Comparison of ENCODE assay signal across 1 cellular context in genomic region chr10:62818426-62819011, GRCh38.
TF ChIP-seq lines count a peak whose summit lies in the region.

No MANE protein-coding gene starts in this region.

TF ChIP-seq in WTC11, 78 proteins besides CTCF, POLR2A, EP300 and RAD21 (continued from another document and continues in another):
- TF ChIP-seq ARID4B (CRISPR knock-in tag; IDR thresholded peaks at IDR 0.05; ENCODE audit: borderline replicate concordance) (peak; percentile 99), TEAD4 (CRISPR knock-in tag; IDR thresholded peaks at IDR 0.05) (peak; percentile 94), OVOL2 (CRISPR knock-in tag; IDR thresholded peaks at IDR 0.05; ENCODE audit: borderline replicate concordance) (no peak), ZNF219 (CRISPR knock-in tag; IDR thresholded peaks at IDR 0.05; ENCODE audit: borderline replicate concordance) (peak; percentile 92), PRDM15 (CRISPR knock-in tag; IDR thresholded peaks at IDR 0.05) (peak; percentile 63; the same call in 1 of the 2 replicates), RORB (CRISPR knock-in tag; IDR thresholded peaks at IDR 0.05) (no peak), ATF6 (CRISPR knock-in tag; IDR thresholded peaks at IDR 0.05) (peak; percentile 77), NR2C2 (CRISPR knock-in tag; IDR thresholded peaks at IDR 0.05) (peak; percentile 71), JUN (CRISPR knock-in tag; IDR thresholded peaks at IDR 0.05) (peak; percentile 98), ZNF317 (CRISPR knock-in tag; IDR thresholded peaks at IDR 0.05; ENCODE audit: borderline replicate concordance, low read depth) (peak; percentile 83), PREB (CRISPR knock-in tag; IDR thresholded peaks at IDR 0.05; ENCODE audit: borderline replicate concordance) (peak; percentile 89; the same call in 1 of the 2 replicates), TCF7 (CRISPR knock-in tag; IDR thresholded peaks at IDR 0.05; ENCODE audit: low read depth) (peak; percentile 96), ZNF671 (CRISPR knock-in tag; IDR thresholded peaks at IDR 0.05) (no peak), NFYB (CRISPR knock-in tag; conservative IDR thresholded peaks at IDR 0.05; ENCODE audit: low read depth) (peak; percentile 56), ZBTB21 (CRISPR knock-in tag; IDR thresholded peaks at IDR 0.05; ENCODE audit: borderline replicate concordance) (peak; percentile 75; the same call in 1 of the 2 replicates), ZNF396 (CRISPR knock-in tag; IDR thresholded peaks at IDR 0.05; ENCODE audit: borderline replicate concordance) (no peak), HMGXB4 (CRISPR knock-in tag; IDR thresholded peaks at IDR 0.05) (peak; percentile 65), JAZF1 (CRISPR knock-in tag; IDR thresholded peaks at IDR 0.05) (no peak), ATF1 (CRISPR knock-in tag; IDR thresholded peaks at IDR 0.05) (peak; percentile 97), KAT7 (CRISPR knock-in tag; IDR thresholded peaks at IDR 0.05; ENCODE audit: borderline replicate concordance) (no peak), ZNF138 (CRISPR knock-in tag; conservative IDR thresholded peaks at IDR 0.05) (peak; percentile 92), NR1H2 (CRISPR knock-in tag; IDR thresholded peaks at IDR 0.05) (peak; percentile 71), ZNF232 (CRISPR knock-in tag; IDR thresholded peaks at IDR 0.05) (peak; percentile 96; the same call in 1 of the 2 replicates), FOXJ3 (CRISPR knock-in tag; IDR thresholded peaks at IDR 0.05; ENCODE audit: borderline replicate concordance) (0 out of 2 replicates have a peak, but pooled peaks have one; percentile 65), MLX (CRISPR knock-in tag; IDR thresholded peaks at IDR 0.05) (peak; percentile 96), ZNF423 (CRISPR knock-in tag; IDR thresholded peaks at IDR 0.05) (peak; percentile 37; the same call in 1 of the 2 replicates), CREB1 (CRISPR knock-in tag; IDR thresholded peaks at IDR 0.05) (peak; percentile 90), FOXK1 (CRISPR knock-in tag; IDR thresholded peaks at IDR 0.05) (peak; percentile 94), SMAD3 (CRISPR knock-in tag; IDR thresholded peaks at IDR 0.05; ENCODE audit: borderline replicate concordance) (peak; percentile 88), E2F4 (CRISPR knock-in tag; IDR thresholded peaks at IDR 0.05; ENCODE audit: borderline replicate concordance, low read depth) (peak; percentile 79; the same call in 1 of the 2 replicates), NFATC4 (CRISPR knock-in tag; IDR thresholded peaks at IDR 0.05) (no peak), ZNF263 (CRISPR knock-in tag; IDR thresholded peaks at IDR 0.05; ENCODE audit: low read depth) (peak; percentile 86), TP53 (CRISPR knock-in tag; IDR thresholded peaks at IDR 0.05) (peak; percentile 99), FOXP1 (CRISPR knock-in tag; IDR thresholded peaks at IDR 0.05; ENCODE audit: borderline replicate concordance) (peak; percentile 99), ZNF512 (CRISPR knock-in tag; IDR thresholded peaks at IDR 0.05; ENCODE audit: borderline replicate concordance) (no peak), IRF2 (CRISPR knock-in tag; IDR thresholded peaks at IDR 0.05; ENCODE audit: borderline replicate concordance, low read depth) (0 out of 2 replicates have a peak, but pooled peaks have one; percentile 42), STAT6 (CRISPR knock-in tag; conservative IDR thresholded peaks at IDR 0.05; ENCODE audit: low read depth) (no peak), GTF2I (CRISPR knock-in tag; conservative IDR thresholded peaks at IDR 0.05) (no peak), MYBL2 (CRISPR knock-in tag; IDR thresholded peaks at IDR 0.05) (peak; percentile 92)
